ENCODE assay signal across 9 cellular contexts in genomic region chr16:15856901-15857778, GRCh38. TPM values are rescaled to one million over a fixed set of nuclear protein-coding genes. Genes with fewer than 3 reads are reported as not detected.
DNase-seq lines count a peak whose midpoint lies in the region; ATAC-seq and TF ChIP-seq lines count a peak whose summit lies in the region.
"Had no signal": no experiment of that assay in that cellular context is flagged by ENCODE, and none has a peak within 500 bp of the region (broad histone marks: within the 10 kb centered on the region; RNA-seq: fewer than 3 reads in every experiment).

TSS of gene MYH11 (minus strand) at chr16:15857028. CDS start at chr16:15838252, 18,776 bp downstream.

- ATAC-seq in GM21723 (IDR thresholded peaks at IDR 0.05; ENCODE audit: unreplicated experiment) (no peak), HG02588 (IDR thresholded peaks at IDR 0.05; ENCODE audit: unreplicated experiment) (no peak)
- ATAC-seq: HCT116 had no signal

- no peak for TF ChIP-seq EP300 in SK-N-SH (IDR thresholded peaks at IDR 0.05; ENCODE audit: borderline replicate concordance in 1 of 2, low read depth in 1 of 2, low read length in 1 of 2)

- no peaks in the 10 kb centered on the region for H4K20me1 ChIP-seq in SK-N-SH (ENCODE audit: insufficient read depth)

- H3K4me3 ChIP-seq in Caco-2 (ENCODE audit: low read depth, low read length) (no peak within 1 kb of the TSS), SK-N-SH (ENCODE audit: low read depth in 2 of 2, low read length in 1 of 2) (peak within 1 kb of the TSS; percentile 44 to 56), fibroblast of villous mesenchyme (ENCODE audit: low read depth, low read length) (peak within 1 kb of the TSS; percentile 48), parathyroid adenoma (ENCODE audit: low read depth, low read length) (no peak within 1 kb of the TSS)

- intact Hi-C loops in Caco-2 (cut with micrococcal nuclease; ENCODE audit: unreplicated experiment): no loop called here

- H3K27me3 ChIP-seq in Caco-2 (replicated peaks; ENCODE audit: control insufficient read depth, insufficient read depth, low read length) (no peaks in the 10 kb centered on the region), SK-N-SH (ENCODE audit: insufficient read depth) (peaks cover 45% of the 10 kb centered on the region), parathyroid adenoma (ENCODE audit: control insufficient read depth, insufficient read depth, low read length) (peaks cover 7% of the 10 kb centered on the region)

- H2AFZ ChIP-seq in SK-N-SH (ENCODE audit: low read depth): peak within 1 kb of the TSS; percentile 74; the same call in 1 of the 2 replicates
- H2AFZ ChIP-seq in parathyroid adenoma: no peak within 1 kb of the TSS

- no peaks in the 10 kb centered on the region for H3K79me2 ChIP-seq in SK-N-SH (ENCODE audit: insufficient read depth)
- H3K79me2 ChIP-seq in parathyroid adenoma: no peaks in the 10 kb centered on the region

- peaks cover 16% of the 10 kb centered on the region for H3K27me3 Mint-ChIP-seq in Caco-2 (ENCODE audit: insufficient read depth, unreplicated experiment)
- H3K27me3 Mint-ChIP-seq in activated naive CD4-positive, alpha-beta T cell treated with anti-CD3 and anti-CD28 coated beads, Interleukin-2, amount 10 ng/mL, durations not matched to agents 7 days and 5 days: peaks cover 62% of the 10 kb centered on the region

- no peaks in the 10 kb centered on the region for H3F3A ChIP-seq in SK-N-SH (replicated peaks; ENCODE audit: insufficient read depth)

- CTCF ChIA-PET in Caco-2 (lab: Charles Lee) (no interaction called here), SK-N-SH (lab: Yijun Ruan, JAX) (interaction anchor here (1.1 to 2.1 kb wide), 3 partner anchors 16 to 56 kb away, joined by 3 to 4 read pairs (median 4); no protein-coding TSS in a partner anchor)
- CTCF ChIA-PET in activated naive CD4-positive, alpha-beta T cell treated with anti-CD3 and anti-CD28 coated beads, Interleukin-2, amount 10 ng/mL, durations not matched to agents 7 days and 5 days (lab: Charles Lee): no interaction called here

- no peak for TF ChIP-seq RAD21 in SK-N-SH (IDR thresholded peaks at IDR 0.05; ENCODE audit: low read length)

- TF ChIP-seq CTCF in Caco-2 (IDR thresholded peaks at IDR 0.05; ENCODE audit: insufficient read depth in 1 of 2, low read depth in 1 of 2, low read length in 1 of 2, severe bottlenecking in 1 of 2, unreplicated experiment in 1 of 2) (no peak), SK-N-SH (IDR thresholded peaks at IDR 0.05) (no peak), fibroblast of villous mesenchyme (IDR thresholded peaks at IDR 0.05; ENCODE audit: insufficient read depth, low read depth, low read length) (no peak), parathyroid adenoma (IDR thresholded peaks at IDR 0.05) (no peak)

- H3K4me1 ChIP-seq in Caco-2 (no peaks in the 10 kb centered on the region), SK-N-SH (ENCODE audit: control insufficient read depth in 1 of 2, insufficient read depth in 2 of 2, low read depth in 1 of 2, low read length in 1 of 2) (peaks cover 0 to 3% of the 10 kb centered on the region in 2 experiments; a peak in 1 of 4 replicates), parathyroid adenoma (no peaks in the 10 kb centered on the region)

- POLR2A ChIA-PET in Caco-2 (lab: Charles Lee): no interaction called here
- POLR2A ChIA-PET in SK-N-SH (lab: Yijun Ruan, JAX): no interaction called here

- DNase-seq in Caco-2 (peak in 1 of 2 experiments; percentile 7), SK-N-SH (peak; percentile 56), fibroblast of villous mesenchyme (ENCODE audit: low read depth) (no peak), NCI-H1105 (lab: John Stamatoyannopoulos, UW) (no peak)
- no peak for DNase-seq in activated naive CD4-positive, alpha-beta T cell treated with anti-CD3 and anti-CD28 coated beads, Interleukin-2, amount 10 ng/mL, durations not matched to agents 7 days and 5 days

- peaks cover 9% of the 10 kb centered on the region for H3K4me1 Mint-ChIP-seq in Caco-2 (ENCODE audit: low read depth, unreplicated experiment)
- H3K4me1 Mint-ChIP-seq in activated naive CD4-positive, alpha-beta T cell treated with anti-CD3 and anti-CD28 coated beads, Interleukin-2, amount 10 ng/mL, durations not matched to agents 7 days and 5 days: peaks cover 8% of the 10 kb centered on the region

- no peaks in the 10 kb centered on the region for H3K9me3 ChIP-seq in Caco-2
- no peaks in the 10 kb centered on the region for H3K9me3 ChIP-seq in SK-N-SH
- H3K9me3 ChIP-seq in parathyroid adenoma (ENCODE audit: control insufficient read depth, low read length): no peaks in the 10 kb centered on the region

- H3K9ac ChIP-seq in SK-N-SH (no peak within 1 kb of the TSS), parathyroid adenoma (no peak within 1 kb of the TSS)

- no peaks in the 10 kb centered on the region for H3K9me3 Mint-ChIP-seq in Caco-2 (ENCODE audit: unreplicated experiment)
- H3K9me3 Mint-ChIP-seq in activated naive CD4-positive, alpha-beta T cell treated with anti-CD3 and anti-CD28 coated beads, Interleukin-2, amount 10 ng/mL, durations not matched to agents 7 days and 5 days: no peaks in the 10 kb centered on the region

- peak within 1 kb of the TSS; percentile 67 for H3K4me3 Mint-ChIP-seq in Caco-2 (ENCODE audit: unreplicated experiment)
- no peak within 1 kb of the TSS for H3K4me3 Mint-ChIP-seq in activated naive CD4-positive, alpha-beta T cell treated with anti-CD3 and anti-CD28 coated beads, Interleukin-2, amount 10 ng/mL, durations not matched to agents 7 days and 5 days

- no TSS peak for BruUV-seq in Caco-2 (replicated peaks; lab: Mats Ljungman, UMichigan)

- H3K4me2 ChIP-seq in SK-N-SH (peak within 1 kb of the TSS; percentile 76), parathyroid adenoma (ENCODE audit: low read length) (peak within 1 kb of the TSS; percentile 42)

- H3K36me3 ChIP-seq in Caco-2 (ENCODE audit: control insufficient read depth, insufficient read depth, low read length) (no peaks in the 10 kb centered on the region), SK-N-SH (replicated peaks in 1 of 2; ENCODE audit: control insufficient read depth in 1 of 2, insufficient read depth in 2 of 2, low read length in 1 of 2) (no peaks in the 10 kb centered on the region), parathyroid adenoma (ENCODE audit: control insufficient read depth, insufficient read depth, low read length) (no peaks in the 10 kb centered on the region)

- no peaks in the 10 kb centered on the region for H3K36me3 Mint-ChIP-seq in Caco-2 (ENCODE audit: insufficient read depth, unreplicated experiment)
- H3K36me3 Mint-ChIP-seq in activated naive CD4-positive, alpha-beta T cell treated with anti-CD3 and anti-CD28 coated beads, Interleukin-2, amount 10 ng/mL, durations not matched to agents 7 days and 5 days: no peaks in the 10 kb centered on the region

- 8% methylated on average over 24 of the region's 52 CpGs for WGBS in SK-N-SH (ENCODE audit: low lambda C conversion rate)

- H3K27ac ChIP-seq in SK-N-SH (ENCODE audit: low read depth in 2 of 2, low read length in 1 of 2) (no peak within 1 kb of the TSS), parathyroid adenoma (no peak within 1 kb of the TSS)

- no peak within 1 kb of the TSS for H3K27ac Mint-ChIP-seq in Caco-2 (ENCODE audit: unreplicated experiment)
- H3K27ac Mint-ChIP-seq in activated naive CD4-positive, alpha-beta T cell treated with anti-CD3 and anti-CD28 coated beads, Interleukin-2, amount 10 ng/mL, durations not matched to agents 7 days and 5 days: no peak within 1 kb of the TSS

- no peaks in the 10 kb centered on the region for H3K9me2 ChIP-seq in SK-N-SH

TF ChIP-seq in SK-N-SH, 30 proteins besides CTCF, POLR2A, EP300 and RAD21 (continues in another document):
- TF ChIP-seq TCF12 (IDR thresholded peaks at IDR 0.05): no peak
- no peak for TF ChIP-seq TEAD4 (IDR thresholded peaks at IDR 0.05; ENCODE audit: borderline replicate concordance, insufficient read depth)
- no peak for TF ChIP-seq TAF1 (IDR thresholded peaks at IDR 0.05; ENCODE audit: borderline replicate concordance, low read depth, low read length)
- no peak for TF ChIP-seq REST (IDR thresholded peaks at IDR 0.05; ENCODE audit: low read depth, low read length)
- no peak for TF ChIP-seq GATA2 (CRISPR knock-in tag; IDR thresholded peaks at IDR 0.05)
- TF ChIP-seq, protein P1, sequence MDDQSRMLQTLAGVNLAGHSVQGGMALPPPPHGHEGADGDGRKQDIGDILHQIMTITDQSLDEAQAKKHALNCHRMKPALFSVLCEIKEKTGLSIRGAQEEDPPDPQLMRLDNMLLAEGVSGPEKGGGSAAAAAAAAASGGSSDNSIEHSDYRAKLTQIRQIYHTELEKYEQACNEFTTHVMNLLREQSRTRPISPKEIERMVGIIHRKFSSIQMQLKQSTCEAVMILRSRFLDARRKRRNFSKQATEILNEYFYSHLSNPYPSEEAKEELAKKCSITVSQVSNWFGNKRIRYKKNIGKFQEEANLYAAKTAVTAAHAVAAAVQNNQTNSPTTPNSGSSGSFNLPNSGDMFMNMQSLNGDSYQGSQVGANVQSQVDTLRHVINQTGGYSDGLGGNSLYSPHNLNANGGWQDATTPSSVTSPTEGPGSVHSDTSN (IDR thresholded peaks at IDR 0.05): no peak

RNA-seq across cellular contexts. Expression of gene MYH11, which starts in this region (rescaled TPM):
- total RNA-seq in Caco-2 (2022) (0.19 TPM in 1 of 2 replicates, not detected in the other), fibroblast of villous mesenchyme (under 0.01 and 0.64 TPM in 2 replicates)
- 0.02 TPM in 1 of 2 replicates, not detected in the other for polyA plus RNA-seq in SK-N-SH (2012; rRNA removed)
- not detected in 2 replicates for polyA plus RNA-seq in SK-N-SH (2012; cell fraction: cytosol; rRNA removed)
- polyA plus RNA-seq in SK-N-SH (2012; cell fraction: nucleus; rRNA removed): not detected in 2 replicates

Comparison
In these comparisons a context has a peak if more than half of its experiments do, and no peak if none do; other contexts are left out.
1. Peak in DNase-seq, H3K4me3 ChIP-seq and H3K4me2 ChIP-seq in SK-N-SH; RNA of the gene not detected or under 1 TPM.